18 cellular contexts compared by ENCODE assay signal in the genomic region with DNA sequence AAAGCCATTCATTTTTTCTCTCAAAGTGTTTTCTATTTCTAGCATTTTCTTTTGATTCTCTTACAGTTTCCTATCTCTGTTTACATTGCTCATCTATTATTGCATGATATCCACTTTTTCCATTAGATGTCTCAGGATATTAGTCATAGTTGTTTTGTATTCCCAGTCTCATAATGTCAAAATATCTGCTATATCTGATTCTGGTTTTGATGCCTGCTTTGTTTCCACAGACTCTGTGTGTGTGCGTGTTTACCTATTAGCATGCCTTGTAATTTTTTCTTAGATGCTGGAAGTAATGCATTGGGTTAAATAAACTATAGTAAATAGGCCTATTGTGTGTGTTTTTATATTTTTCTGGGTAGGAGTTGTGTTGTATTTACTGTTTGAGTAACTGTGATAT.
DNase-seq lines count a peak whose midpoint lies in the region; ATAC-seq, FAIRE-seq and TF ChIP-seq lines count a peak whose summit lies in the region.
"Had no signal": no experiment of that assay in that cellular context is flagged by ENCODE, and none has a peak within 500 bp of the region (broad histone marks: within the 10 kb centered on the region; RNA-seq: fewer than 3 reads in every experiment).

No MANE protein-coding gene starts in this region.

- H3K27ac Mint-ChIP-seq in MCF 10A (ENCODE audit: low read depth, unreplicated experiment) = peak overlapping the region; percentile 4
- H3K27ac Mint-ChIP-seq: CD8-positive, alpha-beta memory T cell; GM23338; IgD-negative memory B cell had no signal

- H3K4me3 ChIP-seq in breast epithelium (no peak overlapping the region), fibroblast of villous mesenchyme (ENCODE audit: low read depth, low read length) (no peak overlapping the region)
- H3K4me3 ChIP-seq: BLaER1, GM12878, GM23338 had no signal

- no peaks in the 10 kb centered on the region for H3K27me3 Mint-ChIP-seq in MCF 10A (ENCODE audit: insufficient read depth, unreplicated experiment)
- H3K27me3 Mint-ChIP-seq: CD8-positive, alpha-beta memory T cell; IgD-negative memory B cell had no signal

- H3K36me3 ChIP-seq in breast epithelium = no peaks in the 10 kb centered on the region
- H3K36me3 ChIP-seq: BLaER1 had no signal

- no TSS peak for BruUV-seq in MCF 10A (replicated peaks; lab: Mats Ljungman, UMichigan)

- H3K27me3 ChIP-seq in breast epithelium = no peaks in the 10 kb centered on the region
- H3K27me3 ChIP-seq: BLaER1 had no signal

- H3K27ac ChIP-seq in breast epithelium = no peak overlapping the region
- H3K27ac ChIP-seq: 22Rv1, BLaER1 had no signal

- ATAC-seq in GM21786 (IDR thresholded peaks at IDR 0.05; ENCODE audit: unreplicated experiment) = no peak
- ATAC-seq: GM12878, GM23338 had no signal

- TF ChIP-seq CTCF in MCF 10A (IDR thresholded peaks at IDR 0.05; ENCODE audit: unreplicated experiment) (no peak), breast epithelium (IDR thresholded peaks at IDR 0.05) (no peak), fibroblast of villous mesenchyme (IDR thresholded peaks at IDR 0.05; ENCODE audit: insufficient read depth, low read depth, low read length) (no peak)

- DNase-seq in MCF 10A (ENCODE audit: unreplicated experiment) (peak; percentile 9), breast epithelium (ENCODE audit: low spot score in 2 of 2) (no peak), fibroblast of villous mesenchyme (ENCODE audit: low read depth) (peak; percentile 83), posterior cingulate gyrus (no peak), AG08395 (ENCODE audit: low spot score) (no peak), DMS79 (lab: John Stamatoyannopoulos, UW) (no peak)
- DNase-seq: AML-193; Caco-2; CD8-positive, alpha-beta memory T cell; H7 had no signal

- intact Hi-C loops in MCF 10A (cut with micrococcal nuclease) (no loop called here), breast epithelium (cut with DNase I; ENCODE audit: low total_unique reads) (no loop called here), posterior cingulate gyrus (cut with DNase I) (no loop called here)

- peak; percentile 23 for FAIRE-seq in endometrium (lab: Jason Lieb, UNC)
- FAIRE-seq: GM12878, GM18507 had no signal

- POLR2A ChIA-PET in MCF 10A (lab: Yijun Ruan, JAX) = no interaction called here

- peaks cover 9% of the 10 kb centered on the region for H3K9me3 Mint-ChIP-seq in MCF 10A (ENCODE audit: unreplicated experiment)

- TF ChIP-seq POLR2A in breast epithelium (IDR thresholded peaks at IDR 0.05) = no peak

- peaks cover 6% of the 10 kb centered on the region for H3K4me1 Mint-ChIP-seq in MCF 10A (ENCODE audit: insufficient read depth, unreplicated experiment)
- H3K4me1 Mint-ChIP-seq: CD8-positive, alpha-beta memory T cell; GM23338; IgD-negative memory B cell had no signal

- CTCF ChIA-PET in MCF 10A (lab: Yijun Ruan, JAX) = no interaction called here

- no peaks in the 10 kb centered on the region for H3K4me1 ChIP-seq in breast epithelium
- H3K4me1 ChIP-seq: BLaER1, Caco-2 had no signal

- H3K36me3 Mint-ChIP-seq in MCF 10A (ENCODE audit: insufficient read depth, unreplicated experiment) = no peaks in the 10 kb centered on the region
- H3K36me3 Mint-ChIP-seq: CD8-positive, alpha-beta memory T cell; IgD-negative memory B cell had no signal

- peaks cover 0 to 7% of the 10 kb centered on the region in 2 donors for H3K9me3 ChIP-seq in breast epithelium
- H3K9me3 ChIP-seq: BLaER1, Caco-2 had no signal

- no peak overlapping the region for H3K4me3 Mint-ChIP-seq in MCF 10A (ENCODE audit: unreplicated experiment)
- H3K4me3 Mint-ChIP-seq: CD8-positive, alpha-beta memory T cell; GM23338; IgD-negative memory B cell had no signal

Comparison
In these comparisons a context has a peak if more than half of its experiments do, and no peak if none do; other contexts are left out.
1. DNase-seq: peak in MCF 10A (single experiment) and fibroblast of villous mesenchyme (single experiment); none in breast epithelium (0 of 2), posterior cingulate gyrus (0 of 10), AG08395 (single experiment) and DMS79 (single experiment).